Comparison of ENCODE assay signal across 21 cellular contexts in genomic region chr4:76904646-76905190, GRCh38. TPM values are rescaled to one million over a fixed set of nuclear protein-coding genes. Genes with fewer than 3 reads are reported as not detected.
"Had no signal": no experiment of that assay in that cellular context is flagged by ENCODE, and none has a peak within 500 bp of the region (broad histone marks: within the 10 kb centered on the region; RNA-seq: fewer than 3 reads in every experiment).

No MANE protein-coding gene starts in this region.

- FAIRE-seq: small intestine had no signal

- H3K4me3 ChIP-seq: esophagus squamous epithelium, lung, ovary, right lobe of liver, thoracic aorta had no signal

- H3K9me3 Mint-ChIP-seq: activated naive CD4-positive, alpha-beta T cell treated with anti-CD3 and anti-CD28 coated beads, Interleukin-2, amount 10 ng/mL, durations not matched to agents 7 days and 5 days; stimulated activated effector memory CD8-positive, alpha-beta T cell treated with anti-CD3 and anti-CD28 coated beads, Interleukin-12 subunit alpha, Interleukin-12 subunit beta, amount 100 ng/mL, for 72 hours; T-helper 1 cell treated with Interleukin-12 subunit alpha and Interleukin-12 subunit beta and Interleukin-4 antibody, amounts not matched to agents 30 μg/mL and 1 μg/mL, for 36 hours had no signal

- H3K27ac ChIP-seq: esophagus squamous epithelium, ovary, right lobe of liver, thoracic aorta had no signal

- H3K36me3 Mint-ChIP-seq: activated naive CD4-positive, alpha-beta T cell treated with anti-CD3 and anti-CD28 coated beads, Interleukin-2, amount 10 ng/mL, durations not matched to agents 7 days and 5 days; naive B cell; stimulated activated effector memory CD8-positive, alpha-beta T cell treated with anti-CD3 and anti-CD28 coated beads, Interleukin-12 subunit alpha, Interleukin-12 subunit beta, amount 100 ng/mL, for 72 hours had no signal

- H3K9me3 ChIP-seq: esophagus squamous epithelium, ovary, right lobe of liver, thoracic aorta had no signal

- H3K4me3 Mint-ChIP-seq: activated naive CD4-positive, alpha-beta T cell treated with anti-CD3 and anti-CD28 coated beads, Interleukin-2, amount 10 ng/mL, durations not matched to agents 7 days and 5 days; activated naive CD8-positive, alpha-beta T cell treated with anti-CD3 and anti-CD28 coated beads, Interleukin-2, amount 50 U/mL, for 24 hours; naive B cell; stimulated activated effector memory CD8-positive, alpha-beta T cell treated with anti-CD3 and anti-CD28 coated beads, Interleukin-12 subunit alpha, Interleukin-12 subunit beta, amount 100 ng/mL, for 72 hours; T-helper 1 cell treated with Interleukin-12 subunit alpha and Interleukin-12 subunit beta and Interleukin-4 antibody, amounts not matched to agents 30 μg/mL and 1 μg/mL, for 36 hours had no signal

- DNase-seq: activated CD8-positive, alpha-beta memory T cell treated with anti-CD3 and anti-CD28 coated beads for 24 hours; activated CD8-positive, alpha-beta memory T cell treated with anti-CD3 and anti-CD28 coated beads, Interleukin-2, amount 50 U/mL, for 48 hours; activated effector memory CD4-positive, alpha-beta T cell treated with Interleukin-2 at 50 U/mL for 16 hours; activated naive CD4-positive, alpha-beta T cell treated with anti-CD3 and anti-CD28 coated beads, Interleukin-2, amount 10 ng/mL, durations not matched to agents 7 days and 5 days; activated naive CD8-positive, alpha-beta T cell treated with anti-CD3 and anti-CD28 coated beads, Interleukin-2, amount 50 U/mL, for 24 hours; activated T-cell treated with anti-CD3 and anti-CD28 coated beads, Interleukin-2, amount 50 U/mL, for 48 hours; anterior cingulate cortex; cortex of kidney; esophagus squamous epithelium; islet precursor cell; naive B cell; ovary; right lobe of liver; small intestine; stimulated activated CD4-positive, alpha-beta T cell treated with anti-CD3 and anti-CD28 coated beads, Interleukin-4, amount 100 ng/mL, for 24 hours had no signal

- H3K27ac Mint-ChIP-seq: activated naive CD4-positive, alpha-beta T cell treated with anti-CD3 and anti-CD28 coated beads, Interleukin-2, amount 10 ng/mL, durations not matched to agents 7 days and 5 days; naive B cell; stimulated activated effector memory CD8-positive, alpha-beta T cell treated with anti-CD3 and anti-CD28 coated beads, Interleukin-12 subunit alpha, Interleukin-12 subunit beta, amount 100 ng/mL, for 72 hours; T-helper 1 cell treated with Interleukin-12 subunit alpha and Interleukin-12 subunit beta and Interleukin-4 antibody, amounts not matched to agents 30 μg/mL and 1 μg/mL, for 36 hours had no signal

- H3K4me1 Mint-ChIP-seq: activated naive CD4-positive, alpha-beta T cell treated with anti-CD3 and anti-CD28 coated beads, Interleukin-2, amount 10 ng/mL, durations not matched to agents 7 days and 5 days; activated naive CD8-positive, alpha-beta T cell treated with anti-CD3 and anti-CD28 coated beads, Interleukin-2, amount 50 U/mL, for 24 hours; naive B cell; stimulated activated effector memory CD8-positive, alpha-beta T cell treated with anti-CD3 and anti-CD28 coated beads, Interleukin-12 subunit alpha, Interleukin-12 subunit beta, amount 100 ng/mL, for 72 hours had no signal

- H3K27me3 ChIP-seq: brain microvascular endothelial cell, ovary, right lobe of liver had no signal

- H3K36me3 ChIP-seq: brain microvascular endothelial cell, esophagus squamous epithelium, ovary, right lobe of liver, thoracic aorta had no signal

RNA-seq across cellular contexts. Expression of gene SOWAHB, which starts 6.8 kb away (rescaled TPM):
- total RNA-seq: mononuclear cell had no signal
